24 cellular contexts compared by ENCODE assay signal in genomic region chr3:133135303-133135702, GRCh38.
DNase-seq lines count a peak whose midpoint lies in the region; ATAC-seq and TF ChIP-seq lines count a peak whose summit lies in the region.
"Had no signal": no experiment of that assay in that cellular context is flagged by ENCODE, and none has a peak within 500 bp of the region (broad histone marks: within the 10 kb centered on the region; RNA-seq: fewer than 3 reads in every experiment).

No MANE protein-coding gene starts in this region.

- no peak overlapping the region for H2AFZ ChIP-seq in SK-N-SH (ENCODE audit: low read depth)

- TF ChIP-seq RAD21 in SK-N-SH (IDR thresholded peaks at IDR 0.05; ENCODE audit: low read length), result peak; percentile 17; the same call in 1 of the 2 replicates

- CTCF ChIA-PET in SK-N-SH (lab: Yijun Ruan, JAX), result interaction anchor here (0.6 to 2.0 kb wide), 5 partner anchors 20 to 94 kb away, joined by 3 to 4 read pairs (median 3); no protein-coding TSS in a partner anchor

- TF ChIP-seq EP300 in SK-N-SH (IDR thresholded peaks at IDR 0.05; ENCODE audit: borderline replicate concordance in 1 of 2, low read depth in 1 of 2, low read length in 1 of 2), result no peak

- H3K36me3 ChIP-seq in SK-N-SH (replicated peaks in 1 of 2; ENCODE audit: control insufficient read depth in 1 of 2, insufficient read depth in 2 of 2, low read length in 1 of 2), result no peaks in the 10 kb centered on the region
- H3K36me3 ChIP-seq: BLaER1, ovary had no signal

- 83% methylated on average over 5 of the region's 5 CpGs for WGBS in SK-N-SH (ENCODE audit: low lambda C conversion rate)

- DNase-seq in SK-N-SH, result no peak
- peak; percentile 60 for DNase-seq in NCI-H1930 (lab: John Stamatoyannopoulos, UW)
- DNase-seq in NCI-H748 (lab: John Stamatoyannopoulos, UW; ENCODE audit: unreplicated experiment), result peak; percentile 92
- DNase-seq in GM20000 (ENCODE audit: low spot score), result no peak
- no peak for DNase-seq in superior temporal gyrus (ENCODE audit: extremely low spot score)
- no peak for DNase-seq in inferior parietal cortex (ENCODE audit: extremely low spot score)
- no peak for DNase-seq in NOMO-1 treated with DMSO at 0.1 percent for 48 hours (lab: John Stamatoyannopoulos, UW; ENCODE audit: unreplicated experiment)
- DNase-seq: activated T-cell treated with anti-CD3 and anti-CD28 coated beads, Interleukin-2, amount 50 U/mL, for 4 hours; head of caudate nucleus; HFFc6; NCI-H187; nephron progenitor cell; NK-92 treated with Interleukin-12 subunit alpha and Interleukin-12 subunit beta, amount 100 ng/mL, for 24 hours; ovary; retina; small intestine; stimulated activated CD4-positive, alpha-beta T cell treated with anti-CD3 and anti-CD28 coated beads, Interleukin-2, amount 100 ng/mL, for 24 hours; T-helper 1 cell; testis had no signal

- H3K4me1 ChIP-seq in SK-N-SH (ENCODE audit: control insufficient read depth in 1 of 2, insufficient read depth in 2 of 2, low read depth in 1 of 2, low read length in 1 of 2), result peaks cover 0 to 32% of the 10 kb centered on the region in 2 experiments; a peak in 2 of 4 replicates
- H3K4me1 ChIP-seq: testis had no signal

- POLR2A ChIA-PET in SK-N-SH (lab: Yijun Ruan, JAX), result no interaction called here

- ATAC-seq in SK-N-SH treated with all-trans-retinoic acid at 6 μM for 48 hours, result no peak
- ATAC-seq: activated T-cell treated with anti-CD3 and anti-CD28 coated beads, Interleukin-2, amount 50 U/mL, for 4 hours; Panc1; stimulated activated effector memory CD8-positive, alpha-beta T cell treated with anti-CD3 and anti-CD28 coated beads, Interleukin-12 subunit alpha, Interleukin-12 subunit beta, amount 100 ng/mL, for 72 hours had no signal

- H3K27me3 ChIP-seq in SK-N-SH (ENCODE audit: insufficient read depth), result no peaks in the 10 kb centered on the region
- H3K27me3 ChIP-seq: BLaER1, ovary, testis had no signal

- 0 out of 2 replicates have a peak overlapping the region, but pooled peaks have one; percentile 2 for H3K4me2 ChIP-seq in SK-N-SH
- H3K4me2 ChIP-seq: BLaER1 had no signal

- peak overlapping the region in 1 of 2 experiments; percentile 87; a peak in 2 of 4 replicates for H3K27ac ChIP-seq in SK-N-SH (ENCODE audit: low read depth in 2 of 2, low read length in 1 of 2)
- H3K27ac ChIP-seq: BLaER1, epithelial cell of prostate, ovary, testis had no signal

- no peaks in the 10 kb centered on the region for H4K20me1 ChIP-seq in SK-N-SH (ENCODE audit: insufficient read depth)
- H4K20me1 ChIP-seq: BLaER1 had no signal

- no peak overlapping the region for H3K9ac ChIP-seq in SK-N-SH
- H3K9ac ChIP-seq: BLaER1 had no signal

- no peaks in the 10 kb centered on the region for H3F3A ChIP-seq in SK-N-SH (replicated peaks; ENCODE audit: insufficient read depth)

- TF ChIP-seq CTCF in SK-N-SH (IDR thresholded peaks at IDR 0.05), result no peak
- TF ChIP-seq CTCF in GM20000 (IDR thresholded peaks at IDR 0.05; ENCODE audit: extremely low read depth, missing control alignments), result no peak

- H3K9me2 ChIP-seq in SK-N-SH, result no peaks in the 10 kb centered on the region

- H3K9me3 ChIP-seq in SK-N-SH, result no peaks in the 10 kb centered on the region
- H3K9me3 ChIP-seq: BLaER1, ovary, testis had no signal

- H3K79me2 ChIP-seq in SK-N-SH (ENCODE audit: insufficient read depth), result no peaks in the 10 kb centered on the region

- no peak overlapping the region for H3K4me3 ChIP-seq in SK-N-SH (ENCODE audit: low read depth in 2 of 2, low read length in 1 of 2)
- H3K4me3 ChIP-seq: BLaER1, ovary, testis had no signal

TF ChIP-seq in SK-N-SH, 30 proteins besides CTCF, POLR2A, EP300 and RAD21:
- TF ChIP-seq MAX (IDR thresholded peaks at IDR 0.05; ENCODE audit: low read depth) (no peak), NFIC (IDR thresholded peaks at IDR 0.05; ENCODE audit: borderline replicate concordance) (no peak), SMC3 (IDR thresholded peaks at IDR 0.05; ENCODE audit: low read depth, low read length) (no peak), POLR2AphosphoS5 (IDR thresholded peaks at IDR 0.05; ENCODE audit: low read depth, low read length) (no peak), JUND (IDR thresholded peaks at IDR 0.05) (no peak), TCF12 (IDR thresholded peaks at IDR 0.05) (no peak), ZBTB33 (IDR thresholded peaks at IDR 0.05; ENCODE audit: borderline replicate concordance, low read depth) (no peak), RCOR1 (IDR thresholded peaks at IDR 0.05; ENCODE audit: low read length) (no peak)

TF ChIP-seq in SK-N-SH treated with all-trans-retinoic acid at 6 μM for 48 hours, 23 proteins besides CTCF, POLR2A, EP300 and RAD21:
- TF ChIP-seq RARB (CRISPR knock-in tag; IDR thresholded peaks at IDR 0.05) (no peak), ARNTL (CRISPR knock-in tag; IDR thresholded peaks at IDR 0.05; ENCODE audit: borderline replicate concordance, low read depth) (no peak), CREB5 (CRISPR knock-in tag; IDR thresholded peaks at IDR 0.05; ENCODE audit: low read depth) (no peak), ISL1 (CRISPR knock-in tag; IDR thresholded peaks at IDR 0.05) (no peak), TSHZ2 (CRISPR knock-in tag; IDR thresholded peaks at IDR 0.05) (no peak), PPARA (CRISPR knock-in tag; IDR thresholded peaks at IDR 0.05; ENCODE audit: borderline replicate concordance) (no peak), TOX (CRISPR knock-in tag; IDR thresholded peaks at IDR 0.05; ENCODE audit: borderline replicate concordance) (no peak), ZFP3 (CRISPR knock-in tag; IDR thresholded peaks at IDR 0.05) (no peak), ZC3H10 (CRISPR knock-in tag; IDR thresholded peaks at IDR 0.05) (no peak), CSDC2 (CRISPR knock-in tag; IDR thresholded peaks at IDR 0.05) (no peak), TCF4 (CRISPR knock-in tag; IDR thresholded peaks at IDR 0.05; ENCODE audit: borderline replicate concordance) (no peak)

Comparison
In these comparisons a context has a peak if more than half of its experiments do, and no peak if none do; other contexts are left out.
1. DNase-seq: peak in NCI-H1930 (2 of 2) and NCI-H748 (single experiment); none in SK-N-SH (single experiment), GM20000 (single experiment), superior temporal gyrus (single experiment), inferior parietal cortex (single experiment) and NOMO-1 treated with DMSO at 0.1 percent for 48 hours (single experiment).